In genomic region chr7:154753226-154753625, GRCh38 we compare ENCODE assay signal across 36 cellular contexts.
"Had no signal": no experiment of that assay in that cellular context is flagged by ENCODE, and none has a peak within 500 bp of the region (broad histone marks: within the 10 kb centered on the region; RNA-seq: fewer than 3 reads in every experiment).

No MANE protein-coding gene starts in this region.

- DNase-seq: Karpas-422, Kasumi-1, MG63, MM.1S, MV-4-11, NCI-H1048, NCI-H1092, NCI-H1092 treated with DMSO at 0.1 percent for 48 hours, NCI-H1105, NCI-H1105 treated with DMSO at 0.1 percent for 48 hours, NCI-H1417, NCI-H1417 treated with DMSO at 0.1 percent for 48 hours, NCI-H1436, NCI-H1436 treated with DMSO at 0.1 percent for 48 hours, NCI-H1694, NCI-H1694 treated with DMSO at 0.1 percent for 48 hours, NCI-H187, NCI-H187 treated with DMSO at 0.1 percent for 48 hours, NCI-H1930, NCI-H2029, NCI-H2029 treated with DMSO at 0.1 percent for 48 hours, NCI-H2081, NCI-H2081 treated with DMSO at 0.1 percent for 48 hours, NCI-H2107, NCI-H2171, NCI-H2171 treated with DMSO at 0.1 percent for 48 hours, NCI-H2227 treated with DMSO at 0.1 percent for 48 hours, NCI-H226, NCI-H345, NCI-H446, NCI-H446 treated with DMSO at 0.1 percent for 48 hours, NCI-H510A, NCI-H510A treated with DMSO at 0.1 percent for 48 hours, NCI-H524, NCI-H524 treated with DMSO at 0.1 percent for 48 hours, NCI-H526 had no signal

- H3K27me3 ChIP-seq: MG63 had no signal

- H3K4me3 ChIP-seq: MG63 had no signal

- H3K9me3 ChIP-seq: MG63 had no signal

- H3K36me3 ChIP-seq: MG63 had no signal
